8 cellular contexts compared by ENCODE assay signal in the genomic region with DNA sequence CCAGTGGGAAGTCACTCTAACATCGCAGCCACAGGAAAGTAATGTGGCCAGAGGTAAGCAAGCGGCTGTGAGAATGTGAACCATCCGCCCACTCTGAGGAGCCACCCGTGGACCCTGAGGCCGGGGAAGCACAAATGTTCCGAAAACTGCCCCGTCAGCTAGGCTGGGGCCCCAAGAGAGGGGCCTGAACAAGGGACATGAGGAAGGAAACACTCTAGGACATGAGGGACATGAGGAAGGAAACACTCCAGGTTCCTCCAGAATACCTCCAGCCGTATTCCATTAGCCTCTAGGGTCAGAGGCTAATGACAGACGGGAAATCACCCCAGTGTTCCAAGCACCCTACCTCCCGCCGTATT. TPM values are rescaled to one million over a fixed set of nuclear protein-coding genes. Genes with fewer than 3 reads are reported as not detected.
A peak's percentile ranks its signal among the peaks of the same experiment; 100 is the strongest.
DNase-seq lines count a peak whose midpoint lies in the region; ATAC-seq and FAIRE-seq lines count a peak whose summit lies in the region.

No MANE protein-coding gene starts in this region.

- peak overlapping the region; percentile 96 for H3K9ac ChIP-seq in adipocyte (ENCODE audit: low read length)
- H3K9ac ChIP-seq in iPS-15b (ENCODE audit: low read depth, low read length) = peak overlapping the region; percentile 84

- H3K36me3 ChIP-seq in adipocyte (ENCODE audit: control insufficient read depth, insufficient read depth, low read length, severe bottlenecking) (peaks cover 23% of the 10 kb centered on the region), iPS-15b (ENCODE audit: control insufficient read depth, insufficient read depth, low read length) (peaks cover 4% of the 10 kb centered on the region), small intestine (ENCODE audit: control insufficient read depth in 2 of 2, insufficient read depth in 2 of 2, low read length in 2 of 2) (peaks cover 2 to 3% of the 10 kb centered on the region in 2 donors)

- peak overlapping the region; percentile 91 to 92 for H3K27ac ChIP-seq in small intestine (ENCODE audit: low read depth in 1 of 2, low read length in 1 of 2)

- H3K4me1 ChIP-seq in adipocyte (ENCODE audit: control insufficient read depth, insufficient read depth, low read length) = peaks cover 4% of the 10 kb centered on the region
- no peaks in the 10 kb centered on the region for H3K4me1 ChIP-seq in iPS-15b (ENCODE audit: control insufficient read depth, insufficient read depth, low read length)
- H3K4me1 ChIP-seq in small intestine (ENCODE audit: control insufficient read depth in 2 of 2, insufficient read depth in 1 of 2, low read depth in 1 of 2, low read length in 1 of 2) = peaks cover 2 to 6% of the 10 kb centered on the region in 2 donors

- peak; percentile 15 for DNase-seq in A172 (ENCODE audit: low spot score)
- peak; percentile 10 for DNase-seq in HK-2 (ENCODE audit: unreplicated experiment)
- DNase-seq in adipocyte (ENCODE audit: low read depth) = peak; percentile 53
- no peak for DNase-seq in small intestine
- no peak for DNase-seq in NCI-H345 (lab: John Stamatoyannopoulos, UW)
- no peak for DNase-seq in HCEC 1CT

- H3K27me3 ChIP-seq in adipocyte (replicated peaks; ENCODE audit: control insufficient read depth, insufficient read depth, low read length) = no peaks in the 10 kb centered on the region
- no peaks in the 10 kb centered on the region for H3K27me3 ChIP-seq in iPS-15b (ENCODE audit: control insufficient read depth, insufficient read depth, low read length)
- H3K27me3 ChIP-seq in small intestine (ENCODE audit: control insufficient read depth in 2 of 2, insufficient read depth in 2 of 2, low read length in 2 of 2) = no peaks in the 10 kb centered on the region

- peak; percentile 23 for ATAC-seq in GM18511 (IDR thresholded peaks at IDR 0.05; ENCODE audit: unreplicated experiment)

- H3K4me3 ChIP-seq in adipocyte (ENCODE audit: low read length) (peak overlapping the region; percentile 100), iPS-15b (ENCODE audit: low read depth, low read length) (peak overlapping the region; percentile 81), small intestine (ENCODE audit: low read depth in 1 of 2, low read length in 2 of 2) (peak overlapping the region; percentile 63 to 77)

- WGBS in small intestine, 3 donors = 0 to 1% (median 0%) methylated on average over 11 of the region's 11 CpGs

- FAIRE-seq in small intestine (lab: Jason Lieb, UNC) = no peak

- H3K9me3 ChIP-seq in adipocyte (ENCODE audit: control insufficient read depth, low read length) (no peaks in the 10 kb centered on the region), iPS-15b (ENCODE audit: control insufficient read depth, insufficient read depth, low read length) (no peaks in the 10 kb centered on the region), small intestine (ENCODE audit: control insufficient read depth, low read depth) (no peaks in the 10 kb centered on the region)

RNA-seq across cellular contexts. Expression of a gene that starts 0.3 kb away (rescaled TPM):
- 19.4 and 48.2 TPM in 2 replicates for total RNA-seq in A172 (2014; rRNA removed; shearing (Covaris generic))
- 10 to 100 TPM; 11.2 to 12.9 (median 12.7) TPM for polyA plus RNA-seq in small intestine

RNA-seq across cellular contexts. Expression of a gene that starts 16.0 kb away (rescaled TPM):
- total RNA-seq in A172 (2014; rRNA removed; shearing (Covaris generic)) = 2.0 and 3.2 TPM in 2 replicates
- 1 to 10 TPM in 2 of 3 donors, under 1 TPM in 1; 0.89 to 6.1 (median 3.2) TPM for polyA plus RNA-seq in small intestine

Comparison
In these comparisons a context has a peak if more than half of its experiments do, and no peak if none do; other contexts are left out.
1. DNase-seq: peak in A172 (single experiment), HK-2 (single experiment) and adipocyte (single experiment); none in small intestine (single experiment), NCI-H345 (single experiment) and HCEC 1CT (single experiment).
2. Peak in every context shown above with its lines, with median percentiles within 50 percentile points of each other: H3K4me3 ChIP-seq.